In genomic region chr4:142523111-142523510, GRCh38 we compare ENCODE assay signal across 21 cellular contexts.
A peak's percentile ranks its signal among the peaks of the same experiment; 100 is the strongest.
DNase-seq lines count a peak whose midpoint lies in the region; ATAC-seq, FAIRE-seq and TF ChIP-seq lines count a peak whose summit lies in the region.
"Had no signal": no experiment of that assay in that cellular context is flagged by ENCODE, and none has a peak within 500 bp of the region (broad histone marks: within the 10 kb centered on the region; RNA-seq: fewer than 3 reads in every experiment).

No MANE protein-coding gene starts in this region.

- H3K27me3 Mint-ChIP-seq in MCF 10A (ENCODE audit: insufficient read depth, unreplicated experiment): no peaks in the 10 kb centered on the region
- H3K27me3 Mint-ChIP-seq: B cell; CD4-positive, CD25-positive, alpha-beta regulatory T cell had no signal

- in situ Hi-C loops in mammary epithelial cell (cut with MboI; ENCODE audit: low sequenced_read_pairs in 2 of 2) (no loop called here), GM12878 (cut with MboI) (no loop called here)

- FAIRE-seq in GM12878 (lab: Jason Lieb, UNC): no peak
- FAIRE-seq: GM19239, H54 had no signal

- no peak overlapping the region for H3K4me3 ChIP-seq in mammary epithelial cell (replicated peaks in 1 of 3; ENCODE audit: insufficient read depth in 1 of 3, low read depth in 2 of 3, low read length in 3 of 3)
- no peak overlapping the region for H3K4me3 ChIP-seq in GM12878
- H3K4me3 ChIP-seq: BLaER1, HAP-1 had no signal

- H3K79me2 ChIP-seq in mammary epithelial cell (ENCODE audit: insufficient read depth, low read length): no peaks in the 10 kb centered on the region
- no peaks in the 10 kb centered on the region for H3K79me2 ChIP-seq in GM12878 (ENCODE audit: control insufficient read depth, insufficient read depth, low read length)

- H3K9ac ChIP-seq in mammary epithelial cell (ENCODE audit: insufficient read depth, low read length) (no peak overlapping the region), GM12878 (ENCODE audit: control insufficient read depth, insufficient read depth, low read length) (no peak overlapping the region)
- H3K9ac ChIP-seq: BLaER1 had no signal

- H4K20me1 ChIP-seq in mammary epithelial cell (ENCODE audit: insufficient read depth, low read length) (no peaks in the 10 kb centered on the region), GM12878 (ENCODE audit: control insufficient read depth, insufficient read depth) (no peaks in the 10 kb centered on the region)
- H4K20me1 ChIP-seq: BLaER1 had no signal

- CTCF ChIA-PET in mammary epithelial cell (lab: Charles Lee; ENCODE audit: low non-redundant PET): no interaction called here
- CTCF ChIA-PET in MCF 10A (lab: Yijun Ruan, JAX): no interaction called here
- CTCF ChIA-PET in GM12878 (lab: Yijun Ruan, JAX): interaction anchor here (1.5 kb wide), 1 partner anchor 170 kb away, joined by 5 read pairs; no protein-coding TSS in a partner anchor

- TF ChIP-seq EP300 in GM12878 (IDR thresholded peaks at IDR 0.05; ENCODE audit: borderline replicate concordance in 1 of 2, control insufficient read depth in 1 of 2, low read depth in 2 of 2, low read length in 2 of 2): no peak

- no peak for TF ChIP-seq RAD21 in GM12878 (IDR thresholded peaks at IDR 0.05; ENCODE audit: insufficient read depth, low read depth, low read length)

- H3K27ac ChIP-seq in mammary epithelial cell (ENCODE audit: insufficient read depth, low read depth, low read length) (peak overlapping the region; percentile 63), GM12878 (ENCODE audit: control insufficient read depth, insufficient read depth) (no peak overlapping the region), epithelial cell of prostate (peak overlapping the region; percentile 66)
- H3K27ac ChIP-seq: BLaER1, C4-2B had no signal

- no peaks in the 10 kb centered on the region for H3K9me3 Mint-ChIP-seq in MCF 10A (ENCODE audit: unreplicated experiment)
- no peaks in the 10 kb centered on the region for H3K9me3 Mint-ChIP-seq in stimulated activated effector memory CD8-positive, alpha-beta T cell treated with anti-CD3 and anti-CD28 coated beads, Interleukin-12 subunit alpha, Interleukin-12 subunit beta, amount 100 ng/mL, for 72 hours
- H3K9me3 Mint-ChIP-seq: CD8-positive, alpha-beta T cell; HFFc6 had no signal

- ATAC-seq in GM12878 (peak; percentile 53), left colon (no peak)
- peak; percentile 69 for ATAC-seq in stimulated activated effector memory CD8-positive, alpha-beta T cell treated with anti-CD3 and anti-CD28 coated beads, Interleukin-12 subunit alpha, Interleukin-12 subunit beta, amount 100 ng/mL, for 72 hours
- ATAC-seq: CD8-positive, alpha-beta T cell had no signal

- intact Hi-C loops in mammary epithelial cell (cut with micrococcal nuclease) (no loop called here), MCF 10A (cut with micrococcal nuclease) (no loop called here), GM12878 (cut with micrococcal nuclease; ENCODE audit: unreplicated experiment) (no loop called here), left colon (cut with DNase I, micrococcal nuclease) (no loop called here)

- BruUV-seq in mammary epithelial cell (replicated peaks; lab: Mats Ljungman, UMichigan) (no TSS peak), MCF 10A (replicated peaks; lab: Mats Ljungman, UMichigan) (no TSS peak), GM12878 (replicated peaks; lab: Mats Ljungman, UMichigan) (no TSS peak)

- peaks cover 11% of the 10 kb centered on the region for H3K4me1 ChIP-seq in mammary epithelial cell (ENCODE audit: insufficient read depth, low read length)
- no peaks in the 10 kb centered on the region for H3K4me1 ChIP-seq in GM12878 (ENCODE audit: control insufficient read depth, insufficient read depth, low read length)
- H3K4me1 ChIP-seq: BLaER1, Caco-2, HAP-1 had no signal

- 15% methylated on average over 3 of the region's 3 CpGs for WGBS in mammary epithelial cell (ENCODE audit: low coverage, missing lambda C conversion rate)
- 2% methylated on average over 3 of the region's 3 CpGs for WGBS in GM12878 (ENCODE audit: insufficient coverage, insufficient replicate concordance, low lambda C conversion rate, missing lambda C conversion rate)

- peak overlapping the region; percentile 30 for H3K4me2 ChIP-seq in mammary epithelial cell (ENCODE audit: insufficient read depth, low read depth, low read length)
- no peak overlapping the region for H3K4me2 ChIP-seq in GM12878 (ENCODE audit: control insufficient read depth, insufficient read depth)
- H3K4me2 ChIP-seq: BLaER1 had no signal

- H3K4me1 Mint-ChIP-seq in MCF 10A (ENCODE audit: insufficient read depth, unreplicated experiment): no peaks in the 10 kb centered on the region
- no peaks in the 10 kb centered on the region for H3K4me1 Mint-ChIP-seq in stimulated activated effector memory CD8-positive, alpha-beta T cell treated with anti-CD3 and anti-CD28 coated beads, Interleukin-12 subunit alpha, Interleukin-12 subunit beta, amount 100 ng/mL, for 72 hours
- H3K4me1 Mint-ChIP-seq: B cell had no signal

- H3K36me3 ChIP-seq in mammary epithelial cell (ENCODE audit: insufficient read depth, low read length) (no peaks in the 10 kb centered on the region), GM12878 (ENCODE audit: control insufficient read depth in 2 of 2, insufficient read depth in 2 of 2, low read length in 1 of 2) (no peaks in the 10 kb centered on the region)
- H3K36me3 ChIP-seq: BLaER1, HAP-1 had no signal

- H2AFZ ChIP-seq in mammary epithelial cell (ENCODE audit: low read depth, low read length) (peak overlapping the region; percentile 63), GM12878 (ENCODE audit: control insufficient read depth, low read depth, low read length) (no peak overlapping the region)

- RAD21 ChIA-PET in GM12878 (lab: Charles Lee; ENCODE audit: unreplicated experiment): interaction anchor here (0.7 to 1.2 kb wide), 5 partner anchors 11 to 116 kb away, joined by 3 to 4 read pairs (median 3); no protein-coding TSS in a partner anchor

- no peak for TF ChIP-seq POLR2A in GM12878 (IDR thresholded peaks at IDR 0.05; ENCODE audit: low read depth, low read length)

- no peaks in the 10 kb centered on the region for H3K27me3 ChIP-seq in mammary epithelial cell (ENCODE audit: insufficient read depth, low read length)
- no peaks in the 10 kb centered on the region for H3K27me3 ChIP-seq in GM12878 (replicated peaks in 1 of 2; ENCODE audit: control insufficient read depth in 2 of 2, insufficient read depth in 2 of 2, low read length in 1 of 2)
- H3K27me3 ChIP-seq: BLaER1 had no signal

- POLR2A ChIA-PET in MCF 10A (lab: Yijun Ruan, JAX) (interaction anchor here (0.6 kb wide), 1 partner anchor 316 kb away, joined by 3 read pairs; no protein-coding TSS in a partner anchor), GM12878 (lab: Charles Lee) (interaction anchor here (0.5 to 1.5 kb wide), 2 partner anchors 45 to 191 kb away, joined by 3 to 5 read pairs; no protein-coding TSS in a partner anchor)

- H3K9me3 ChIP-seq in mammary epithelial cell (replicated peaks; ENCODE audit: insufficient read depth, low read length) (no peaks in the 10 kb centered on the region), GM12878 (replicated peaks; ENCODE audit: control insufficient read depth, insufficient read depth, low read length) (no peaks in the 10 kb centered on the region)
- H3K9me3 ChIP-seq: BLaER1, Caco-2, HAP-1 had no signal

- peak; percentile 79 for DNase-seq in mammary epithelial cell
- no peak for DNase-seq in MCF 10A (ENCODE audit: unreplicated experiment)
- DNase-seq in GM12878 (ENCODE audit: low read depth, low spot score): no peak
- DNase-seq in epithelial cell of prostate (ENCODE audit: low read depth, low spot score): peak; percentile 84
- no peak for DNase-seq in stimulated activated effector memory CD8-positive, alpha-beta T cell treated with anti-CD3 and anti-CD28 coated beads, Interleukin-12 subunit alpha, Interleukin-12 subunit beta, amount 100 ng/mL, for 72 hours (ENCODE audit: low spot score in 2 of 2)
- DNase-seq in left colon: no peak
- no peak for DNase-seq in AG20443 (ENCODE audit: low spot score)
- DNase-seq in HT-29 (ENCODE audit: low spot score): no peak
- DNase-seq: Caco-2; CD4-positive, CD25-positive, alpha-beta regulatory T cell; CD8-positive, alpha-beta T cell; DMS153; DND-41; GOT3; HFFc6 had no signal

- no peaks in the 10 kb centered on the region for H3K36me3 Mint-ChIP-seq in MCF 10A (ENCODE audit: insufficient read depth, unreplicated experiment)
- no peaks in the 10 kb centered on the region for H3K36me3 Mint-ChIP-seq in stimulated activated effector memory CD8-positive, alpha-beta T cell treated with anti-CD3 and anti-CD28 coated beads, Interleukin-12 subunit alpha, Interleukin-12 subunit beta, amount 100 ng/mL, for 72 hours
- H3K36me3 Mint-ChIP-seq: CD4-positive, CD25-positive, alpha-beta regulatory T cell; CD8-positive, alpha-beta T cell had no signal

- TF ChIP-seq CTCF in mammary epithelial cell (conservative IDR thresholded peaks at IDR 0.05 in 1 of 2, IDR thresholded peaks at IDR 0.05 in 1 of 2; ENCODE audit: extremely low read depth in 1 of 2, insufficient read depth in 1 of 2, low read depth in 1 of 2, low read length in 2 of 2) (no peak), MCF 10A (IDR thresholded peaks at IDR 0.05; ENCODE audit: unreplicated experiment) (no peak), GM12878 (IDR thresholded peaks at IDR 0.05 in 2 of 3, conservative IDR thresholded peaks at IDR 0.05 in 1 of 3; ENCODE audit: control insufficient read depth in 2 of 3, extremely low read depth in 1 of 3, insufficient read depth in 1 of 3, low read depth in 3 of 3, low read length in 3 of 3) (no peak)

- dilution Hi-C loops in mammary epithelial cell (cut with HindIII; ENCODE audit: low sequenced_read_pairs): no loop called here

- no peak overlapping the region for H3K4me3 Mint-ChIP-seq in MCF 10A (ENCODE audit: unreplicated experiment)
- H3K4me3 Mint-ChIP-seq in stimulated activated effector memory CD8-positive, alpha-beta T cell treated with anti-CD3 and anti-CD28 coated beads, Interleukin-12 subunit alpha, Interleukin-12 subunit beta, amount 100 ng/mL, for 72 hours: no peak overlapping the region
- H3K4me3 Mint-ChIP-seq: B cell; CD4-positive, CD25-positive, alpha-beta regulatory T cell; CD8-positive, alpha-beta T cell; HFFc6 had no signal

- SMC1A ChIA-PET in GM12878 (lab: Charles Lee; ENCODE audit: uncharacterized antibody, unreplicated experiment): interaction anchor here (0.7 to 1.4 kb wide), 9 partner anchors 10 to 172 kb away, joined by 3 to 6 read pairs (median 4); no protein-coding TSS in a partner anchor

- H3K27ac Mint-ChIP-seq in MCF 10A (ENCODE audit: low read depth, unreplicated experiment): no peak overlapping the region
- H3K27ac Mint-ChIP-seq in stimulated activated effector memory CD8-positive, alpha-beta T cell treated with anti-CD3 and anti-CD28 coated beads, Interleukin-12 subunit alpha, Interleukin-12 subunit beta, amount 100 ng/mL, for 72 hours: no peak overlapping the region
- H3K27ac Mint-ChIP-seq: B cell; CD8-positive, alpha-beta T cell; HFFc6 had no signal

TF ChIP-seq in GM12878, 131 proteins besides CTCF, POLR2A, EP300 and RAD21 (continues in another document):
- no peak for TF ChIP-seq SMARCA5 (IDR thresholded peaks at IDR 0.05)
- TF ChIP-seq ZBED1 (IDR thresholded peaks at IDR 0.05; ENCODE audit: borderline replicate concordance): no peak
- no peak for TF ChIP-seq WRNIP1 (IDR thresholded peaks at IDR 0.05; ENCODE audit: borderline replicate concordance, low read depth, low read length)
- TF ChIP-seq DPF2 (IDR thresholded peaks at IDR 0.05): no peak

Comparison
In these comparisons a context has a peak if more than half of its experiments do, and no peak if none do; other contexts are left out.
1. DNase-seq: peak in mammary epithelial cell (single experiment) and epithelial cell of prostate (single experiment); none in MCF 10A (single experiment), GM12878 (single experiment), stimulated activated effector memory CD8-positive, alpha-beta T cell treated with anti-CD3 and anti-CD28 coated beads, Interleukin-12 subunit alpha, Interleukin-12 subunit beta, amount 100 ng/mL, for 72 hours (0 of 2), left colon (0 of 2), AG20443 (single experiment) and HT-29 (single experiment).